ENCODE assay signal across 24 cellular contexts in the genomic region with DNA sequence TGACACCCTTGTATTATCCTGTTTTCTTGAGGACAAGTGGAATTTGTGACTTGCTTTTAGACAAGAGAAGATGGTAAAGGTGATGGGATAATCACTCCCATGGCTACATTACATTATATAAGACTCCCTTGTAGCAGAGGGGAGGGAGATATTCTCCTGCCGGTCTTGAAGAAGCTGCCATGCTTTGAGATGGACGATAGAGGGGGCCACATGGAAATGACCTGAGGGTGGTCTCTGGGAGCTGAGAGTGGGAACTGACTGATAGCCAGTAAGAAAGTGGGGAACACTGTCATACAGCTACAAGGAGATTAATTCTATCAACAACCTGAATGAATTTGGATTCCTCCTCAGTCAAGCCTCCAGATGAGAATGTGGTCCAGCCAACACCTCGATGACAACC.
"Had no signal": no experiment of that assay in that cellular context is flagged by ENCODE, and none has a peak within 500 bp of the region (broad histone marks: within the 10 kb centered on the region; RNA-seq: fewer than 3 reads in every experiment).

No MANE protein-coding gene starts in this region.

- H3K36me3 Mint-ChIP-seq: activated CD4-positive, alpha-beta memory T cell treated with anti-CD3 and anti-CD28 coated beads for 36 hours; activated naive CD8-positive, alpha-beta T cell treated with anti-CD3 and anti-CD28 coated beads, Interleukin-2, amount 10 ng/mL, durations not matched to agents 7 days and 5 days; natural killer cell; type B pancreatic cell had no signal

- H3K4me3 ChIP-seq: colonic mucosa, heart right ventricle, ovary, psoas muscle, right atrium auricular region, thoracic aorta, vagina had no signal

- H3K27me3 ChIP-seq: colonic mucosa, neutrophil, ovary, right atrium auricular region, vagina had no signal

- H3K27ac Mint-ChIP-seq: activated B cell treated with CpG ODN at 0.5 μM for 24 hours; activated CD4-positive, alpha-beta memory T cell treated with anti-CD3 and anti-CD28 coated beads for 36 hours; activated naive CD8-positive, alpha-beta T cell treated with anti-CD3 and anti-CD28 coated beads, Interleukin-2, amount 10 ng/mL, durations not matched to agents 7 days and 5 days; natural killer cell; type B pancreatic cell had no signal

- H3K27ac ChIP-seq: colonic mucosa, epithelial cell of prostate, heart right ventricle, ovary, psoas muscle, right atrium auricular region, thoracic aorta, vagina had no signal

- H3K36me3 ChIP-seq: colonic mucosa, heart right ventricle, neutrophil, ovary, right atrium auricular region, thoracic aorta, vagina had no signal

- H3K9me3 ChIP-seq: colonic mucosa, heart right ventricle, neutrophil, ovary, psoas muscle, right atrium auricular region, thoracic aorta, vagina had no signal

- H3K4me1 ChIP-seq: colonic mucosa, psoas muscle, right atrium auricular region, vagina had no signal

- H3K27me3 Mint-ChIP-seq: activated B cell treated with CpG ODN at 0.5 μM for 24 hours; activated CD4-positive, alpha-beta memory T cell treated with anti-CD3 and anti-CD28 coated beads for 36 hours had no signal

- H3K4me1 Mint-ChIP-seq: activated B cell treated with CpG ODN at 0.5 μM for 24 hours; activated naive CD8-positive, alpha-beta T cell treated with anti-CD3 and anti-CD28 coated beads, Interleukin-2, amount 10 ng/mL, durations not matched to agents 7 days and 5 days; natural killer cell had no signal

- DNase-seq: activated B cell treated with CpG ODN at 0.5 μM for 24 hours; activated CD4-positive, alpha-beta memory T cell treated with anti-CD3 and anti-CD28 coated beads for 36 hours; activated CD4-positive, alpha-beta T cell treated with anti-CD3 and anti-CD28 coated beads for 4 hours; activated naive CD4-positive, alpha-beta T cell treated with Interleukin-2 at 50 U/mL for 16 hours; activated naive CD8-positive, alpha-beta T cell treated with anti-CD3 and anti-CD28 coated beads, Interleukin-2, amount 10 ng/mL, durations not matched to agents 7 days and 5 days; activated T-cell treated with anti-CD3 and anti-CD28 coated beads, Interleukin-2, amount 50 U/mL, for 48 hours; amniotic stem cell; colonic mucosa; heart right ventricle; left ventricle myocardium superior; mammary epithelial cell; midbrain; natural killer cell; ovary; psoas muscle; stimulated activated CD4-positive, alpha-beta T cell treated with anti-CD3 and anti-CD28 coated beads, Interleukin-4, amount 100 ng/mL, for 24 hours; stimulated activated naive CD4-positive, alpha-beta T cell treated with Interleukin-2 at 50 U/mL for 16 hours; T-helper 9 cell had no signal

- H3K4me3 Mint-ChIP-seq: activated B cell treated with CpG ODN at 0.5 μM for 24 hours; activated CD4-positive, alpha-beta memory T cell treated with anti-CD3 and anti-CD28 coated beads for 36 hours; activated naive CD8-positive, alpha-beta T cell treated with anti-CD3 and anti-CD28 coated beads, Interleukin-2, amount 10 ng/mL, durations not matched to agents 7 days and 5 days; natural killer cell; type B pancreatic cell had no signal

- H3K9me3 Mint-ChIP-seq: activated CD4-positive, alpha-beta memory T cell treated with anti-CD3 and anti-CD28 coated beads for 36 hours; type B pancreatic cell had no signal
